In genomic region chr19:7926021-7926726, GRCh38 we compare ENCODE assay signal across 1 cellular context.
A peak's percentile ranks its signal among the peaks of the same experiment; 100 is the strongest.
TF ChIP-seq lines count a peak whose summit lies in the region.

Gene CTXN1 (minus strand): TSS chr19:7926135. CDS start chr19:7925538, 597 bp downstream.

TF ChIP-seq in HEK293, 187 proteins besides CTCF, POLR2A, EP300 and RAD21 (continued from another document and continues in another):
- TF ChIP-seq REST (tag by site-specific recombination; IDR thresholded peaks at IDR 0.05): no peak
- TF ChIP-seq SP2 (tag by site-specific recombination; IDR thresholded peaks at IDR 0.05): peak; percentile 19; the same call in 1 of the 2 replicates
- no peak for TF ChIP-seq ZNF837 (tag by site-specific recombination; IDR thresholded peaks at IDR 0.05)
- TF ChIP-seq ZNF488 (tag by site-specific recombination; IDR thresholded peaks at IDR 0.05): no peak
- TF ChIP-seq ZBTB44 (tag by site-specific recombination; IDR thresholded peaks at IDR 0.05): no peak
- TF ChIP-seq ZNF350 (tag by site-specific recombination; IDR thresholded peaks at IDR 0.05): no peak
- TF ChIP-seq OVOL3 (tag by site-specific recombination; IDR thresholded peaks at IDR 0.05): no peak
- TF ChIP-seq ZNF26 (tag by site-specific recombination; IDR thresholded peaks at IDR 0.05): no peak
- TF ChIP-seq MEIS1 (CRISPR knock-in tag; IDR thresholded peaks at IDR 0.05; ENCODE audit: borderline replicate concordance): no peak
- TF ChIP-seq ZNF621 (tag by site-specific recombination; IDR thresholded peaks at IDR 0.05): no peak
- no peak for TF ChIP-seq ZNF223 (tag by site-specific recombination; IDR thresholded peaks at IDR 0.05)
- TF ChIP-seq ZNF692 (tag by site-specific recombination; IDR thresholded peaks at IDR 0.05): no peak
- TF ChIP-seq KLF9 (tag by site-specific recombination; IDR thresholded peaks at IDR 0.05; ENCODE audit: low read depth): 0 out of 2 replicates have a peak, but pooled peaks have one; percentile 53
- TF ChIP-seq KLF10 (tag by site-specific recombination; IDR thresholded peaks at IDR 0.05): no peak
- TF ChIP-seq ZNF548 (tag by site-specific recombination; IDR thresholded peaks at IDR 0.05): no peak
- no peak for TF ChIP-seq ZNF19 (tag by site-specific recombination; IDR thresholded peaks at IDR 0.05; ENCODE audit: low read depth)
- TF ChIP-seq ZNF544 (tag by site-specific recombination; IDR thresholded peaks at IDR 0.05): no peak
- TF ChIP-seq ZNF600 (tag by site-specific recombination; IDR thresholded peaks at IDR 0.05): no peak
- no peak for TF ChIP-seq ZSCAN30 (tag by site-specific recombination; IDR thresholded peaks at IDR 0.05)
- TF ChIP-seq SCRT2 (tag by site-specific recombination; IDR thresholded peaks at IDR 0.05): no peak
- no peak for TF ChIP-seq ZNF426 (tag by site-specific recombination; IDR thresholded peaks at IDR 0.05)
- no peak for TF ChIP-seq ZNF664 (tag by site-specific recombination; IDR thresholded peaks at IDR 0.05)
- TF ChIP-seq ZNF280C (tag by site-specific recombination; IDR thresholded peaks at IDR 0.05): no peak
- TF ChIP-seq ZFP37 (tag by site-specific recombination; IDR thresholded peaks at IDR 0.05): no peak
- no peak for TF ChIP-seq YY1 (tag by site-specific recombination; IDR thresholded peaks at IDR 0.05)
- no peak for TF ChIP-seq ZNF768 (tag by site-specific recombination; IDR thresholded peaks at IDR 0.05)
- TF ChIP-seq ZNF23 (tag by site-specific recombination; IDR thresholded peaks at IDR 0.05; ENCODE audit: borderline replicate concordance): no peak
- no peak for TF ChIP-seq ZNF169 (tag by site-specific recombination; IDR thresholded peaks at IDR 0.05)
- TF ChIP-seq ZNF398 (tag by site-specific recombination; IDR thresholded peaks at IDR 0.05): no peak
- no peak for TF ChIP-seq ZNF16 (tag by site-specific recombination; IDR thresholded peaks at IDR 0.05; ENCODE audit: low read depth)
- TF ChIP-seq KLF1 (tag by site-specific recombination; IDR thresholded peaks at IDR 0.05): peak; percentile 27; the same call in 1 of the 2 replicates
- no peak for TF ChIP-seq ZNF501 (tag by site-specific recombination; IDR thresholded peaks at IDR 0.05)
- TF ChIP-seq ZNF132 (tag by site-specific recombination; IDR thresholded peaks at IDR 0.05; ENCODE audit: borderline replicate concordance): no peak
- peak; percentile 26; the same call in 1 of the 2 replicates for TF ChIP-seq ZBTB8A (tag by site-specific recombination; IDR thresholded peaks at IDR 0.05)
- TF ChIP-seq ZNF202 (tag by site-specific recombination; IDR thresholded peaks at IDR 0.05; ENCODE audit: borderline replicate concordance): no peak
- TF ChIP-seq ZNF221 (tag by site-specific recombination; IDR thresholded peaks at IDR 0.05; ENCODE audit: borderline replicate concordance): no peak
- TF ChIP-seq ZNF292 (tag by site-specific recombination; IDR thresholded peaks at IDR 0.05; ENCODE audit: borderline replicate concordance, low read depth): no peak
- TF ChIP-seq ZBTB26 (tag by site-specific recombination; optimal IDR thresholded peaks at IDR 0.05): peak; percentile 29
- TF ChIP-seq ZNF423 (tag by site-specific recombination; IDR thresholded peaks at IDR 0.05): no peak
- peak; percentile 26; the same call in 1 of the 2 replicates for TF ChIP-seq SP7 (tag by site-specific recombination; IDR thresholded peaks at IDR 0.05)
- no peak for TF ChIP-seq AEBP2 (tag by site-specific recombination; IDR thresholded peaks at IDR 0.05; ENCODE audit: borderline replicate concordance)
- no peak for TF ChIP-seq PRDM4 (tag by site-specific recombination; IDR thresholded peaks at IDR 0.05)
- TF ChIP-seq ZNF660 (tag by site-specific recombination; IDR thresholded peaks at IDR 0.05): no peak
- TF ChIP-seq ZNF335 (tag by site-specific recombination; conservative IDR thresholded peaks at IDR 0.05): peak; percentile 87
- TF ChIP-seq ZNF530 (tag by site-specific recombination; IDR thresholded peaks at IDR 0.05; ENCODE audit: low read depth): no peak
- TF ChIP-seq ZNF302 (tag by site-specific recombination; IDR thresholded peaks at IDR 0.05; ENCODE audit: low read depth): no peak
- no peak for TF ChIP-seq ZNF792 (tag by site-specific recombination; IDR thresholded peaks at IDR 0.05)
- no peak for TF ChIP-seq ZNF707 (tag by site-specific recombination; IDR thresholded peaks at IDR 0.05)
- TF ChIP-seq BCL11B (tag by site-specific recombination; IDR thresholded peaks at IDR 0.05; ENCODE audit: low read depth): no peak; the same call in 1 of the 2 replicates
